Comparison of ENCODE assay signal across 20 cellular contexts in the genomic region with DNA sequence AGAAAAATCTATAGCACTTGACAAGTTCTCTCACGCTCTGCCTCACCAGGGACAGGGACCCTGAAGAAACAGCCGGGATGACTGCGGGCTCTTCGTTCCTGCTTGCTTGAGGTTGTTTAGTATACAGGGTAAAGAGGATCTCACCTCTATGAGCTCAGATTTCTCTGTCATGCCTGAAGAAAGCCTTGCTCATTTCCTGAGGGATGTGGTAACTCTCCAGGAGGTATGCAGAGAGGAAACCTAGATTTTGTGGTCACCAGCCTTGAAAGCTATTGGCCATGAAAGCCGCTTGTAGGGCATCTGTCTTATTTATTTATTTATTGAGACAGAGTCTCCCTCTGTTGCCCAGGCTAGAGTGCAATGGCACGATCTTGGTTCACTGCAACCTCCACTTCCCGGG. TPM values are rescaled to one million over a fixed set of nuclear protein-coding genes. Genes with fewer than 3 reads are reported as not detected.
DNase-seq lines count a peak whose midpoint lies in the region; ATAC-seq and TF ChIP-seq lines count a peak whose summit lies in the region.
"Had no signal": no experiment of that assay in that cellular context is flagged by ENCODE, and none has a peak within 500 bp of the region (broad histone marks: within the 10 kb centered on the region; RNA-seq: fewer than 3 reads in every experiment).

No MANE protein-coding gene starts in this region.

- H3K27ac ChIP-seq in mammary epithelial cell (ENCODE audit: insufficient read depth, low read depth, low read length) (peak overlapping the region; percentile 45), mesendoderm (ENCODE audit: low read depth, low read length) (no peak overlapping the region), spleen (no peak overlapping the region)
- H3K27ac ChIP-seq: cardiac muscle cell had no signal

- no peak overlapping the region for H3K4ac ChIP-seq in mesendoderm (ENCODE audit: low read depth, low read length)

- H3K27me3 ChIP-seq in MG63 (no peaks in the 10 kb centered on the region), mammary epithelial cell (ENCODE audit: insufficient read depth, low read length) (no peaks in the 10 kb centered on the region), mesendoderm (ENCODE audit: insufficient read depth, low read length, poor library complexity) (no peaks in the 10 kb centered on the region), spleen (replicated peaks in 1 of 7) (peaks cover 0 to 16% (median 0%) of the 10 kb centered on the region in 7 donors)
- H3K27me3 ChIP-seq: cardiac muscle cell had no signal

- H2BK120ac ChIP-seq in mesendoderm (ENCODE audit: low read depth, low read length) = no peak overlapping the region

- no peak overlapping the region for H3K18ac ChIP-seq in mesendoderm (ENCODE audit: low read length)

- H3K4me2 ChIP-seq in mammary epithelial cell (ENCODE audit: insufficient read depth, low read depth, low read length) (peak overlapping the region; percentile 40), mesendoderm (ENCODE audit: low read length) (no peak overlapping the region)

- peaks cover 2% of the 10 kb centered on the region for H3K79me1 ChIP-seq in mesendoderm (ENCODE audit: low read length)

- H3K9me3 ChIP-seq in MG63 (peaks cover 4% of the 10 kb centered on the region), mammary epithelial cell (replicated peaks; ENCODE audit: insufficient read depth, low read length) (no peaks in the 10 kb centered on the region), spleen (peaks cover 0 to 8% (median 2%) of the 10 kb centered on the region in 8 donors)

- H4K5ac ChIP-seq in mesendoderm (ENCODE audit: low read length) = no peak overlapping the region

- peak overlapping the region; percentile 4 for H2AFZ ChIP-seq in mammary epithelial cell (ENCODE audit: low read depth, low read length)

- H3K23ac ChIP-seq in mesendoderm (ENCODE audit: low read length) = no peak overlapping the region

- TF ChIP-seq POLR2A in spleen (IDR thresholded peaks at IDR 0.05) = no peak

- in situ Hi-C loops in mammary epithelial cell (cut with MboI; ENCODE audit: low sequenced_read_pairs in 2 of 2) = no loop called here

- H3K4me1 ChIP-seq in mammary epithelial cell (ENCODE audit: insufficient read depth, low read length) (peaks cover 22% of the 10 kb centered on the region), mesendoderm (ENCODE audit: control insufficient read depth, low read depth, low read length) (peaks cover 17% of the 10 kb centered on the region), spleen (no peaks in the 10 kb centered on the region)

- no peak overlapping the region for H2BK15ac ChIP-seq in mesendoderm (replicated peaks; ENCODE audit: low read depth)

- DNase-seq in EH (ENCODE audit: low read depth) = peak; percentile 20
- DNase-seq in MG63 = peak; percentile 7
- DNase-seq in mammary epithelial cell = peak; percentile 94
- DNase-seq in mesendoderm = peak; percentile 77
- no peak for DNase-seq in spleen
- DNase-seq in NCI-H526 treated with DMSO at 0.1 percent for 48 hours (lab: John Stamatoyannopoulos, UW) = no peak
- no peak for DNase-seq in GM03348 (ENCODE audit: low spot score)
- DNase-seq: activated naive CD4-positive, alpha-beta T cell treated with Interleukin-2 at 50 U/mL for 16 hours; DMS79 treated with DMSO at 0.1 percent for 48 hours; effector memory CD4-positive, alpha-beta T cell; foreskin fibroblast; GOT3; NCI-H774; retina; RPMI8226 had no signal

- CTCF ChIA-PET in mammary epithelial cell (lab: Charles Lee; ENCODE audit: low non-redundant PET) = interaction anchor here (0.6 kb wide), 1 partner anchor 72 kb away, joined by 4 read pairs; no protein-coding TSS in a partner anchor

- H3K36me3 ChIP-seq in MG63 (no peaks in the 10 kb centered on the region), mammary epithelial cell (ENCODE audit: insufficient read depth, low read length) (peaks cover 3% of the 10 kb centered on the region), mesendoderm (ENCODE audit: control insufficient read depth, insufficient read depth, low read length) (no peaks in the 10 kb centered on the region), spleen (no peaks in the 10 kb centered on the region)
- H3K36me3 ChIP-seq: cardiac muscle cell had no signal

- H3K4me3 ChIP-seq in MG63 = no peak overlapping the region
- H3K4me3 ChIP-seq in mammary epithelial cell (replicated peaks in 1 of 3; ENCODE audit: insufficient read depth in 1 of 3, low read depth in 2 of 3, low read length in 3 of 3) = no peak overlapping the region
- H3K4me3 ChIP-seq in mesendoderm (ENCODE audit: low read length) = no peak overlapping the region
- no peak overlapping the region for H3K4me3 ChIP-seq in spleen
- H3K4me3 ChIP-seq: cardiac muscle cell had no signal

- H2BK5ac ChIP-seq in mesendoderm (ENCODE audit: low read length) = no peak overlapping the region

- H2AK5ac ChIP-seq in mesendoderm (ENCODE audit: low read length) = no peak overlapping the region

- no peak overlapping the region for H4K8ac ChIP-seq in mesendoderm (ENCODE audit: low read depth, low read length)

- dilution Hi-C loops in mammary epithelial cell (cut with HindIII; ENCODE audit: low sequenced_read_pairs) = loop anchor here (5.0 kb wide), 1 partner anchor 54 kb away; no protein-coding TSS in a partner anchor

- WGBS in mammary epithelial cell (ENCODE audit: low coverage, missing lambda C conversion rate) = 42% methylated on average over 7 of the region's 7 CpGs
- WGBS in mesendoderm (ENCODE audit: extremely low coverage, insufficient coverage, low lambda C conversion rate) = no CpG with 5 or more reads among the region's 7 CpGs
- WGBS in spleen, 5 donors = 46 to 49% (median 48%) methylated on average over 7 of the region's 7 CpGs

- H3K79me2 ChIP-seq in mammary epithelial cell (ENCODE audit: insufficient read depth, low read length) (peaks cover 9% of the 10 kb centered on the region), mesendoderm (ENCODE audit: control insufficient read depth, insufficient read depth, low read length) (no peaks in the 10 kb centered on the region)

- no TSS peak for BruUV-seq in mammary epithelial cell (replicated peaks; lab: Mats Ljungman, UMichigan)

- H3K9ac ChIP-seq in mammary epithelial cell (ENCODE audit: insufficient read depth, low read length) (no peak overlapping the region), mesendoderm (ENCODE audit: low read length) (no peak overlapping the region)

- TF ChIP-seq CTCF in mammary epithelial cell (conservative IDR thresholded peaks at IDR 0.05 in 1 of 2, IDR thresholded peaks at IDR 0.05 in 1 of 2; ENCODE audit: extremely low read depth in 1 of 2, insufficient read depth in 1 of 2, low read depth in 1 of 2, low read length in 2 of 2) = no peak
- no peak for TF ChIP-seq CTCF in spleen (IDR thresholded peaks at IDR 0.05 in 8 of 11, conservative IDR thresholded peaks at IDR 0.05 in 3 of 11)

- intact Hi-C loops in mammary epithelial cell (cut with micrococcal nuclease) = loop anchor here (1.0 kb wide), 1 partner anchor 20 kb away; no protein-coding TSS in a partner anchor
- intact Hi-C loops in spleen (cut with DNase I; ENCODE audit: low total_unique reads) = no loop called here

- no peak overlapping the region for H3K56ac ChIP-seq in mesendoderm (ENCODE audit: low read length)

- no peaks in the 10 kb centered on the region for H4K20me1 ChIP-seq in mammary epithelial cell (ENCODE audit: insufficient read depth, low read length)

- ATAC-seq in HG02798 (IDR thresholded peaks at IDR 0.05; ENCODE audit: poor library complexity, unreplicated experiment) = no peak
- ATAC-seq: HepG2, WTC11 had no signal

RNA-seq across cellular contexts. Expression of gene USP43, which starts 23.2 kb away (rescaled TPM):
- 2.7 TPM in 2 replicates for total RNA-seq in MG63 (2014; rRNA removed; shearing (Covaris generic); ENCODE audit: low replicate concordance)
- 1 to 10 TPM; 8.0 to 9.3 TPM for total RNA-seq in mammary epithelial cell
- 3.7 TPM for polyA plus RNA-seq in mammary epithelial cell
- polyA minus RNA-seq in mammary epithelial cell = 19.3 TPM
- polyA plus RNA-seq in mesendoderm (2013, experiment 1 of 2) = 5.5 TPM
- polyA plus RNA-seq in mesendoderm (2013, experiment 2 of 2) = 5.5 TPM
- total RNA-seq in spleen = under 1 TPM; 0.14 to 0.39 (median 0.34) TPM
- under 1 TPM; 0.13 to 0.22 (median 0.17) TPM for polyA plus RNA-seq in spleen
- total RNA-seq: lung microvascular endothelial cell had no signal

Comparison
In these comparisons a context has a peak if more than half of its experiments do, and no peak if none do; other contexts are left out.
1. DNase-seq: peak in EH (single experiment), MG63 (single experiment), mammary epithelial cell (single experiment) and mesendoderm (single experiment); none in spleen (single experiment), NCI-H526 treated with DMSO at 0.1 percent for 48 hours (single experiment) and GM03348 (single experiment).